ENCODE assay signal across 9 cellular contexts in genomic region chr1:201795066-201795465, GRCh38. TPM values are rescaled to one million over a fixed set of nuclear protein-coding genes. Genes with fewer than 3 reads are reported as not detected.
DNase-seq lines count a peak whose midpoint lies in the region; ATAC-seq, FAIRE-seq and TF ChIP-seq lines count a peak whose summit lies in the region.
"Had no signal": no experiment of that assay in that cellular context is flagged by ENCODE, and none has a peak within 500 bp of the region (broad histone marks: within the 10 kb centered on the region; RNA-seq: fewer than 3 reads in every experiment).

No MANE protein-coding gene starts in this region.

- H3K9me3 ChIP-seq in OCI-LY1 (ENCODE audit: low read length), result no peaks in the 10 kb centered on the region
- H3K9me3 ChIP-seq in pancreas, result no peaks in the 10 kb centered on the region
- no peaks in the 10 kb centered on the region for H3K9me3 ChIP-seq in CD4-positive, alpha-beta T cell (ENCODE audit: control insufficient read depth, low read length)

- CTCF ChIA-PET in CD4-positive, alpha-beta T cell (lab: Charles Lee), result interaction anchor here (0.9 kb wide), 1 partner anchor 86 kb away, joined by 4 read pairs; no protein-coding TSS in a partner anchor

- no peak for FAIRE-seq in pancreas (lab: Jason Lieb, UNC)

- H3K36me3 ChIP-seq in OCI-LY1 (ENCODE audit: insufficient read depth, low read length) (no peaks in the 10 kb centered on the region), pancreas (no peaks in the 10 kb centered on the region)

- H3K4me1 ChIP-seq in OCI-LY1 (ENCODE audit: insufficient read depth, low read length, severe bottlenecking) (no peaks in the 10 kb centered on the region), pancreas (no peaks in the 10 kb centered on the region)

- no peak overlapping the region for H3K27ac ChIP-seq in OCI-LY1 (ENCODE audit: low read depth, low read length, poor library complexity, severe bottlenecking)
- H3K27ac ChIP-seq in pancreas, result no peak overlapping the region
- no peak overlapping the region for H3K27ac ChIP-seq in CD4-positive, alpha-beta T cell (ENCODE audit: low read depth, low read length)

- ATAC-seq in pancreas (no peak), HG03442 (IDR thresholded peaks at IDR 0.05; ENCODE audit: unreplicated experiment) (no peak), HG02798 (IDR thresholded peaks at IDR 0.05; ENCODE audit: poor library complexity, unreplicated experiment) (no peak)
- no peak for ATAC-seq in CD4-positive, alpha-beta T cell (ENCODE audit: poor library complexity)

- no peaks in the 10 kb centered on the region for H3K27me3 Mint-ChIP-seq in CD4-positive, alpha-beta T cell

- no peaks in the 10 kb centered on the region for H3F3A ChIP-seq in OCI-LY1 (ENCODE audit: insufficient read depth, low read length)

- H3K9ac ChIP-seq in OCI-LY1 (ENCODE audit: low read length), result no peak overlapping the region

- peaks cover 5% of the 10 kb centered on the region for H3K4me1 Mint-ChIP-seq in CD4-positive, alpha-beta T cell (ENCODE audit: low read depth)

- H3K9me3 Mint-ChIP-seq in CD4-positive, alpha-beta T cell, result no peaks in the 10 kb centered on the region

- H3K4me2 ChIP-seq in OCI-LY1 (ENCODE audit: low read length), result no peak overlapping the region

- peak; percentile 34 for DNase-seq in A172 (ENCODE audit: low spot score)
- DNase-seq in fibroblast of the aortic adventitia (ENCODE audit: low read depth), result peak; percentile 63
- DNase-seq in pancreas, result no peak
- DNase-seq in CD4-positive, alpha-beta T cell, result no peak
- DNase-seq: hippocampal formation had no signal

- no peak overlapping the region for H3K4me3 ChIP-seq in OCI-LY1 (ENCODE audit: low read depth, low read length, poor library complexity, severe bottlenecking)
- H3K4me3 ChIP-seq in fibroblast of the aortic adventitia (ENCODE audit: low read depth, low read length), result no peak overlapping the region
- no peak overlapping the region for H3K4me3 ChIP-seq in pancreas

- POLR2A ChIA-PET in CD4-positive, alpha-beta T cell (lab: Charles Lee), result interaction anchor here (0.6 kb wide), 1 partner anchor 255 kb away, joined by 3 read pairs; no protein-coding TSS in a partner anchor

- H3K4me3 Mint-ChIP-seq in CD4-positive, alpha-beta T cell, result no peak overlapping the region

- intact Hi-C loops in pancreas (cut with DNase I), result no loop called here
- intact Hi-C loops in CD4-positive, alpha-beta T cell (cut with DNase I, micrococcal nuclease), result no loop called here

- H3K27ac Mint-ChIP-seq in CD4-positive, alpha-beta T cell, result no peak overlapping the region

- TF ChIP-seq CTCF in GM12873 (IDR thresholded peaks at IDR 0.05; ENCODE audit: insufficient read depth, low read depth, low read length, missing control alignments) (peak; percentile 14), OCI-LY1 (IDR thresholded peaks at IDR 0.05; ENCODE audit: low read length) (peak; percentile 61), fibroblast of the aortic adventitia (IDR thresholded peaks at IDR 0.05; ENCODE audit: insufficient read depth, low read length) (peak; percentile 52), pancreas (IDR thresholded peaks at IDR 0.05) (no peak)
- no peak for TF ChIP-seq CTCF in CD4-positive, alpha-beta T cell (IDR thresholded peaks at IDR 0.05)

- H3K9me2 ChIP-seq in OCI-LY1 (ENCODE audit: low read depth, low read length), result no peaks in the 10 kb centered on the region

- H2AFZ ChIP-seq in OCI-LY1 (ENCODE audit: low read length), result no peak overlapping the region

- peaks cover 11% of the 10 kb centered on the region for H3K36me3 Mint-ChIP-seq in CD4-positive, alpha-beta T cell (ENCODE audit: low read depth)

- H3K27me3 ChIP-seq in OCI-LY1 (ENCODE audit: insufficient read depth, low read length), result no peaks in the 10 kb centered on the region
- no peaks in the 10 kb centered on the region for H3K27me3 ChIP-seq in pancreas
- H3K27me3 ChIP-seq in CD4-positive, alpha-beta T cell (ENCODE audit: control insufficient read depth, insufficient read depth, low read length), result no peaks in the 10 kb centered on the region

- WGBS in pancreas, 2 donors, result 61 to 71% methylated on average over 3 of the region's 3 CpGs

- H4K20me1 ChIP-seq in OCI-LY1 (ENCODE audit: insufficient read depth, low read length), result no peaks in the 10 kb centered on the region

- H3K79me2 ChIP-seq in OCI-LY1 (ENCODE audit: insufficient read depth, low read length), result no peaks in the 10 kb centered on the region

RNA-seq across cellular contexts. Expression of gene IPO9, which starts 33.9 kb away (rescaled TPM):
- 41.4 and 44.7 TPM in 2 replicates for total RNA-seq in A172 (2014; rRNA removed; shearing (Covaris generic))
- total RNA-seq in fibroblast of the aortic adventitia (ENCODE audit: low replicate concordance) (14.8 and 29.2 TPM in 2 replicates), pancreas (10 to 100 TPM; 12.4 to 21.2 (median 16.0) TPM)
- polyA plus RNA-seq in pancreas, result 10 to 100 TPM; 16.3 to 19.6 TPM
- total RNA-seq in CD4-positive, alpha-beta T cell, result 10 to 100 TPM; 17.1 to 20.1 TPM

Comparison
In these comparisons a context has a peak if more than half of its experiments do, and no peak if none do; other contexts are left out.
1. DNase-seq: peak in A172 (single experiment) and fibroblast of the aortic adventitia (single experiment); none in pancreas (0 of 6) and CD4-positive, alpha-beta T cell (0 of 10).
2. CTCF ChIP-seq: peak in GM12873 (single experiment), OCI-LY1 (single experiment) and fibroblast of the aortic adventitia (single experiment); none in pancreas (0 of 4) and CD4-positive, alpha-beta T cell (single experiment).